Comparison of ENCODE assay signal across 8 cellular contexts in the genomic region with DNA sequence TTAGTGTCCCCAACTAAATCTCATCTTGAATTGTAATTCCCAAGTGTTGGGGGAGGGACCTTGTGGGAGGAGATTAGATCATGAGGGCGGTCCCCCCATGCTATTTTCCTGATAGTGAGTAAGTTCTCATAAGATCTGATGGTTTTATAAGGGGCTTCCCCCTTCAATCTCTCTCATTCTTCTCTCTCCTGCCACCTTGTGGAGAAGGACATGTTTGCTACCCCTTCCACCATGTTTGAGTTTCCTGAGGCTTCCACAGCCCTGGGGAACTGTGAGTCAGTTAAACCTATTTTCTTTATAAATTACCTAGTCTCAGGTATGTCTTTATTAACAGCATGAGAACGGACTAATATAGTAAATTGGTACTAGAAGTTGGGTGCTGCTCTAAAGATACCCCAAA.
DNase-seq lines count a peak whose midpoint lies in the region; ATAC-seq and TF ChIP-seq lines count a peak whose summit lies in the region.

No MANE protein-coding gene starts in this region.

- H3K27ac Mint-ChIP-seq in GM23338 (no peak overlapping the region), glutamatergic neuron (ENCODE audit: unreplicated experiment) (no peak overlapping the region)
- H3K27ac Mint-ChIP-seq in activated T-cell treated with anti-CD3 and anti-CD28 coated beads, Interleukin-2, amount 50 U/mL, for 24 hours: no peak overlapping the region

- H3K4me3 ChIP-seq in GM23338: no peak overlapping the region

- H3K9me3 Mint-ChIP-seq in GM23338 (peaks cover 26% of the 10 kb centered on the region), glutamatergic neuron (ENCODE audit: unreplicated experiment) (no peaks in the 10 kb centered on the region)
- H3K9me3 Mint-ChIP-seq in activated T-cell treated with anti-CD3 and anti-CD28 coated beads, Interleukin-2, amount 50 U/mL, for 24 hours: peaks cover 14% of the 10 kb centered on the region

- H3F3A ChIP-seq in GM23338 (replicated peaks; ENCODE audit: low read depth): no peaks in the 10 kb centered on the region

- no peak overlapping the region for H2AFZ ChIP-seq in GM23338

- H3K27me3 Mint-ChIP-seq in GM23338 (ENCODE audit: insufficient read depth, low read depth, poor library complexity) (no peaks in the 10 kb centered on the region), glutamatergic neuron (ENCODE audit: unreplicated experiment) (no peaks in the 10 kb centered on the region)
- no peaks in the 10 kb centered on the region for H3K27me3 Mint-ChIP-seq in activated T-cell treated with anti-CD3 and anti-CD28 coated beads, Interleukin-2, amount 50 U/mL, for 24 hours

- no peak overlapping the region for H3K4me2 ChIP-seq in GM23338

- H3K4me1 Mint-ChIP-seq in GM23338 (no peaks in the 10 kb centered on the region; the same call in 2 of the 3 replicates), glutamatergic neuron (ENCODE audit: low read depth, unreplicated experiment) (no peaks in the 10 kb centered on the region)
- H3K4me1 Mint-ChIP-seq in activated T-cell treated with anti-CD3 and anti-CD28 coated beads, Interleukin-2, amount 50 U/mL, for 24 hours (ENCODE audit: low read depth): no peaks in the 10 kb centered on the region

- ATAC-seq in GM18498 (IDR thresholded peaks at IDR 0.05; ENCODE audit: unreplicated experiment) (peak; percentile 76), GM23338 (peak; percentile 76)

- H3K4me3 Mint-ChIP-seq in GM23338 (no peak overlapping the region), glutamatergic neuron (ENCODE audit: unreplicated experiment) (no peak overlapping the region)
- no peak overlapping the region for H3K4me3 Mint-ChIP-seq in activated T-cell treated with anti-CD3 and anti-CD28 coated beads, Interleukin-2, amount 50 U/mL, for 24 hours

- DNase-seq in GM23338 (ENCODE audit: low spot score) (peak; percentile 72), NAMALWA (ENCODE audit: low spot score) (peak; percentile 75), glutamatergic neuron (peak; percentile 37), NCI-H226 (no peak), T-helper 9 cell (no peak), substantia nigra (lab: John Stamatoyannopoulos, UW) (no peak)
- no peak for DNase-seq in activated T-cell treated with anti-CD3 and anti-CD28 coated beads, Interleukin-2, amount 50 U/mL, for 24 hours

- H3K36me3 Mint-ChIP-seq in GM23338 (ENCODE audit: low read depth) (peaks cover 24% of the 10 kb centered on the region), glutamatergic neuron (ENCODE audit: unreplicated experiment) (peaks cover 12% of the 10 kb centered on the region)
- no peaks in the 10 kb centered on the region for H3K36me3 Mint-ChIP-seq in activated T-cell treated with anti-CD3 and anti-CD28 coated beads, Interleukin-2, amount 50 U/mL, for 24 hours (ENCODE audit: low read depth)

- H3K27me3 ChIP-seq in GM23338 (ENCODE audit: insufficient read depth): no peaks in the 10 kb centered on the region

- TF ChIP-seq CTCF in GM23338 (conservative IDR thresholded peaks at IDR 0.05; ENCODE audit: low read depth in 2 of 2) (peak; percentile 70 to 76), glutamatergic neuron (IDR thresholded peaks at IDR 0.05; ENCODE audit: partially characterized antibody, unreplicated experiment) (peak; percentile 66)

- no peak overlapping the region for H3K27ac ChIP-seq in GM23338 (ENCODE audit: low read depth)
- no peak overlapping the region for H3K27ac ChIP-seq in substantia nigra (ENCODE audit: low read depth, low read length, poor library complexity, severe bottlenecking)

- H3K36me3 ChIP-seq in GM23338 (ENCODE audit: insufficient read depth): peaks cover 4% of the 10 kb centered on the region; the same call in 1 of the 2 replicates

- H3K79me2 ChIP-seq in GM23338 (replicated peaks; ENCODE audit: insufficient read depth): no peaks in the 10 kb centered on the region

- H3K4me1 ChIP-seq in GM23338 (ENCODE audit: insufficient read depth): no peaks in the 10 kb centered on the region

- no peaks in the 10 kb centered on the region; the same call in 1 of the 2 replicates for H3K9me2 ChIP-seq in GM23338 (ENCODE audit: insufficient read depth)

- no peaks in the 10 kb centered on the region for H4K20me1 ChIP-seq in GM23338 (replicated peaks; ENCODE audit: insufficient read depth)

TF ChIP-seq in GM23338, 12 proteins besides CTCF, POLR2A, EP300 and RAD21:
- TF ChIP-seq STAT1 (IDR thresholded peaks at IDR 0.05; ENCODE audit: unreplicated experiment): no peak
- TF ChIP-seq JUNB (IDR thresholded peaks at IDR 0.05; ENCODE audit: unreplicated experiment): no peak
- no peak for TF ChIP-seq CREB1 (CRISPR knock-in tag; IDR thresholded peaks at IDR 0.05; ENCODE audit: low read depth)
- TF ChIP-seq, protein P1, sequence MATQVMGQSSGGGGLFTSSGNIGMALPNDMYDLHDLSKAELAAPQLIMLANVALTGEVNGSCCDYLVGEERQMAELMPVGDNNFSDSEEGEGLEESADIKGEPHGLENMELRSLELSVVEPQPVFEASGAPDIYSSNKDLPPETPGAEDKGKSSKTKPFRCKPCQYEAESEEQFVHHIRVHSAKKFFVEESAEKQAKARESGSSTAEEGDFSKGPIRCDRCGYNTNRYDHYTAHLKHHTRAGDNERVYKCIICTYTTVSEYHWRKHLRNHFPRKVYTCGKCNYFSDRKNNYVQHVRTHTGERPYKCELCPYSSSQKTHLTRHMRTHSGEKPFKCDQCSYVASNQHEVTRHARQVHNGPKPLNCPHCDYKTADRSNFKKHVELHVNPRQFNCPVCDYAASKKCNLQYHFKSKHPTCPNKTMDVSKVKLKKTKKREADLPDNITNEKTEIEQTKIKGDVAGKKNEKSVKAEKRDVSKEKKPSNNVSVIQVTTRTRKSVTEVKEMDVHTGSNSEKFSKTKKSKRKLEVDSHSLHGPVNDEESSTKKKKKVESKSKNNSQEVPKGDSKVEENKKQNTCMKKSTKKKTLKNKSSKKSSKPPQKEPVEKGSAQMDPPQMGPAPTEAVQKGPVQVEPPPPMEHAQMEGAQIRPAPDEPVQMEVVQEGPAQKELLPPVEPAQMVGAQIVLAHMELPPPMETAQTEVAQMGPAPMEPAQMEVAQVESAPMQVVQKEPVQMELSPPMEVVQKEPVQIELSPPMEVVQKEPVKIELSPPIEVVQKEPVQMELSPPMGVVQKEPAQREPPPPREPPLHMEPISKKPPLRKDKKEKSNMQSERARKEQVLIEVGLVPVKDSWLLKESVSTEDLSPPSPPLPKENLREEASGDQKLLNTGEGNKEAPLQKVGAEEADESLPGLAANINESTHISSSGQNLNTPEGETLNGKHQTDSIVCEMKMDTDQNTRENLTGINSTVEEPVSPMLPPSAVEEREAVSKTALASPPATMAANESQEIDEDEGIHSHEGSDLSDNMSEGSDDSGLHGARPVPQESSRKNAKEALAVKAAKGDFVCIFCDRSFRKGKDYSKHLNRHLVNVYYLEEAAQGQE (IDR thresholded peaks at IDR 0.05; ENCODE audit: unreplicated experiment): no peak
- no peak for TF ChIP-seq ZNF114 (CRISPR knock-in tag; IDR thresholded peaks at IDR 0.05)
TF ChIP-seq in GM23338: peak in this region for 0.

Comparison
In these comparisons a context has a peak if more than half of its experiments do, and no peak if none do; other contexts are left out.
1. DNase-seq: peak in GM23338 (single experiment), NAMALWA (single experiment) and glutamatergic neuron (single experiment); none in NCI-H226 (single experiment), T-helper 9 cell (single experiment), substantia nigra (0 of 49) and activated T-cell treated with anti-CD3 and anti-CD28 coated beads, Interleukin-2, amount 50 U/mL, for 24 hours (single experiment).